18 cellular contexts compared by ENCODE assay signal in genomic region chr22:42772647-42773046, GRCh38. TPM values are rescaled to one million over a fixed set of nuclear protein-coding genes. Genes with fewer than 3 reads are reported as not detected.
"Had no signal": no experiment of that assay in that cellular context is flagged by ENCODE, and none has a peak within 500 bp of the region (broad histone marks: within the 10 kb centered on the region; RNA-seq: fewer than 3 reads in every experiment).

No MANE protein-coding gene starts in this region.

- H3K27ac ChIP-seq: colonic mucosa, esophagus muscularis mucosa, hepatocyte, sigmoid colon, spleen, thyroid gland had no signal

- H3K4me1 ChIP-seq: colonic mucosa had no signal

- H3K4me2 ChIP-seq: hepatocyte had no signal

- H3K4me3 ChIP-seq: colonic mucosa, esophagus muscularis mucosa, hepatocyte, sigmoid colon, spleen, thyroid gland had no signal

- H2AFZ ChIP-seq: hepatocyte had no signal

- H3K36me3 Mint-ChIP-seq: activated naive CD4-positive, alpha-beta T cell treated with anti-CD3 and anti-CD28 coated beads, Interleukin-2, amount 50 U/mL, for 72 hours; mesothelial cell of epicardium; WTC11 had no signal

- H3K36me3 ChIP-seq: colonic mucosa, esophagus muscularis mucosa, sigmoid colon, spleen, thyroid gland had no signal

- H3K27ac Mint-ChIP-seq: activated CD8-positive, alpha-beta T cell treated with anti-CD3 and anti-CD28 coated beads for 36 hours; mesothelial cell of epicardium; WTC11 had no signal

- H3K4me3 Mint-ChIP-seq: activated CD8-positive, alpha-beta T cell treated with anti-CD3 and anti-CD28 coated beads for 36 hours; mesothelial cell of epicardium; WTC11 had no signal

- DNase-seq: activated CD4-positive, alpha-beta T cell treated with anti-CD3 and anti-CD28 coated beads for 48 hours; activated CD8-positive, alpha-beta T cell treated with anti-CD3 and anti-CD28 coated beads for 36 hours; activated gamma-delta T cell; activated T-cell treated with anti-CD3 and anti-CD28 coated beads, Interleukin-2, amount 50 U/mL, for 48 hours; amniotic stem cell; caudate nucleus; colonic mucosa; sigmoid colon; spleen; stimulated activated CD4-positive, alpha-beta T cell treated with anti-CD3 and anti-CD28 coated beads, Interleukin-1b, Interleukin-23, amount 100 ng/mL, for 48 hours; thyroid gland had no signal

- H3K27me3 ChIP-seq: colonic mucosa, esophagus muscularis mucosa, hepatocyte, sigmoid colon, thyroid gland had no signal

- H3K27me3 Mint-ChIP-seq: activated CD8-positive, alpha-beta T cell treated with anti-CD3 and anti-CD28 coated beads for 36 hours had no signal

- H3K9me3 Mint-ChIP-seq: activated CD8-positive, alpha-beta T cell treated with anti-CD3 and anti-CD28 coated beads for 36 hours; activated naive CD4-positive, alpha-beta T cell treated with anti-CD3 and anti-CD28 coated beads, Interleukin-2, amount 50 U/mL, for 72 hours; mesothelial cell of epicardium; WTC11 had no signal

- H3K9me3 ChIP-seq: colonic mucosa, esophagus muscularis mucosa, sigmoid colon, spleen, thyroid gland had no signal

- ATAC-seq: activated CD8-positive, alpha-beta T cell treated with anti-CD3 and anti-CD28 coated beads for 36 hours; activated naive CD4-positive, alpha-beta T cell treated with anti-CD3 and anti-CD28 coated beads, Interleukin-2, amount 50 U/mL, for 72 hours had no signal

RNA-seq across cellular contexts. Expression of gene A4GALT, which starts 52.0 kb away (rescaled TPM):
- total RNA-seq: T-helper 2 cell treated with Interferon-gamma antibody and Interleukin-4, amounts not matched to agents 100 ng/mL and 5 ng/mL, for 36 hours had no signal
- polyA plus RNA-seq: neural cell had no signal
